In the genomic region with DNA sequence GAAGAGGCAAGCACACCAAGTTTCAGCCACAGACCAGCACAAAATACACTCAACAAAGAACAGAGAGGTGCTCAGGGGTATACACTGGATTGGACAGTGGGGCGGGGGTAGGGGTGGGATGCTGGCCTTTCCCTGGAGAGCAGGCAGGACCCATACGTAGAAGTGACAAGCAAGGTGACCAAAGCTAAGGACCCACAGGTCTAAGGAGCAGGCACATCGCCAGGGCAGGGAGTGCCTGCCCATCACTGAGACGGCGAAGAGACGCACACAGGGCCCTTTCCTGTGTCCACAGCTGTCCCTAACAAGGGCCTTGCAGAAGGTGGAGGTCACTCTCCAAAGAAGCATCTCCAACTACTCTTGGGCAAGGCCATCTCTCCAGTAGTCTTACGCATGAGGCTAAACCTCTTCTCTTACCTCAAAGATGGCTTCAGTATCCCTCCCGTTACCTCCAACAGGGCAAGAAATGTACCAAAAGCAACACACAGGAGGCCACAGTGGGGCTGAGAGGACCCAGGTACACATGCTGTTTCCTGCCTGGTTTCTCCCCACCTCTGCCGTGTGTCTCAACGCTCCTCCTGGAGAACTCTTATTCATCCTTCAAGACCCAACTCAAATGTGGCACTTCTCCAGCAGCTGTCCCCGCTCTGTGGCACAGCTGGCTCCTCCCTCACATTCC, we compare ENCODE assay signal across 13 cellular contexts. TPM values are rescaled to one million over a fixed set of nuclear protein-coding genes. Genes with fewer than 3 reads are reported as not detected.
DNase-seq lines count a peak whose midpoint lies in the region; ATAC-seq and TF ChIP-seq lines count a peak whose summit lies in the region.
"Had no signal": no experiment of that assay in that cellular context is flagged by ENCODE, and none has a peak within 500 bp of the region (broad histone marks: within the 10 kb centered on the region; RNA-seq: fewer than 3 reads in every experiment).

No MANE protein-coding gene starts in this region.

- TF ChIP-seq EP300 in SK-N-SH (IDR thresholded peaks at IDR 0.05; ENCODE audit: borderline replicate concordance in 1 of 2, low read depth in 1 of 2, low read length in 1 of 2) = no peak

- POLR2A ChIA-PET in SK-N-SH (lab: Yijun Ruan, JAX) = no interaction called here

- H2AFZ ChIP-seq in SK-N-SH (ENCODE audit: low read depth) (no peak overlapping the region), KMS-11 (ENCODE audit: low read depth) (no peak overlapping the region)

- no peak for TF ChIP-seq RAD21 in SK-N-SH (IDR thresholded peaks at IDR 0.05; ENCODE audit: low read length)

- no peaks in the 10 kb centered on the region for H3K9me3 ChIP-seq in SK-N-SH
- H3K9me3 ChIP-seq in effector memory CD4-positive, alpha-beta T cell (ENCODE audit: control insufficient read depth, low read length) = no peaks in the 10 kb centered on the region
- H3K9me3 ChIP-seq: thyroid gland had no signal

- H3F3A ChIP-seq in SK-N-SH (replicated peaks; ENCODE audit: insufficient read depth) = peaks cover 42% of the 10 kb centered on the region

- no peaks in the 10 kb centered on the region for H3K9me2 ChIP-seq in SK-N-SH

- no peaks in the 10 kb centered on the region for H3K27me3 ChIP-seq in SK-N-SH (ENCODE audit: insufficient read depth)
- no peaks in the 10 kb centered on the region for H3K27me3 ChIP-seq in KMS-11 (ENCODE audit: insufficient read depth, low read depth)
- H3K27me3 ChIP-seq in effector memory CD4-positive, alpha-beta T cell (replicated peaks; ENCODE audit: control insufficient read depth, insufficient read depth, low read length, poor library complexity, severe bottlenecking) = no peaks in the 10 kb centered on the region
- H3K27me3 ChIP-seq in rectal smooth muscle tissue (ENCODE audit: control insufficient read depth, insufficient read depth, low read length) = no peaks in the 10 kb centered on the region
- H3K27me3 ChIP-seq: thyroid gland had no signal

- in situ Hi-C loops in KBM-7 (cut with MboI; ENCODE audit: low pct_unique_long_range_greater_than_20kb, low sequenced_read_pairs) = no loop called here

- H3K9ac ChIP-seq in SK-N-SH (no peak overlapping the region), KMS-11 (no peak overlapping the region), rectal smooth muscle tissue (ENCODE audit: low read length) (no peak overlapping the region)

- ATAC-seq in SK-N-SH treated with all-trans-retinoic acid at 6 μM for 48 hours = no peak

- TF ChIP-seq CTCF in SK-N-SH (IDR thresholded peaks at IDR 0.05) (no peak), KMS-11 (conservative IDR thresholded peaks at IDR 0.05; ENCODE audit: low read depth, low read length) (no peak)

- H3K27ac ChIP-seq in SK-N-SH (ENCODE audit: low read depth in 2 of 2, low read length in 1 of 2) (no peak overlapping the region), KMS-11 (no peak overlapping the region; the same call in 1 of the 2 replicates), rectal smooth muscle tissue (ENCODE audit: low read depth, low read length) (peak overlapping the region; percentile 21)
- peak overlapping the region; percentile 50 for H3K27ac ChIP-seq in effector memory CD4-positive, alpha-beta T cell (ENCODE audit: insufficient read depth, low read length, poor library complexity, severe bottlenecking)

- H4K20me1 ChIP-seq in SK-N-SH (ENCODE audit: insufficient read depth) (peaks cover 99% of the 10 kb centered on the region), KMS-11 (ENCODE audit: insufficient read depth) (no peaks in the 10 kb centered on the region)

- no peak for DNase-seq in SK-N-SH
- no peak for DNase-seq in effector memory CD4-positive, alpha-beta T cell
- DNase-seq in NCI-H187 treated with DMSO at 0.1 percent for 48 hours (lab: John Stamatoyannopoulos, UW) = no peak
- no peak for DNase-seq in KBM-7
- no peak for DNase-seq in HPDE6-E6E7 (ENCODE audit: extremely low spot score)
- DNase-seq: 8988T; aorta; NCI-H2081 treated with DMSO at 0.1 percent for 48 hours; stimulated activated CD4-positive, alpha-beta T cell treated with anti-CD3 and anti-CD28 coated beads, Interleukin-4, amount 100 ng/mL, for 24 hours; thyroid gland had no signal

- WGBS in SK-N-SH (ENCODE audit: low lambda C conversion rate) = 98% methylated on average over 7 of the region's 11 CpGs

- H3K79me2 ChIP-seq in SK-N-SH (ENCODE audit: insufficient read depth) (peaks cover 97% of the 10 kb centered on the region), KMS-11 (ENCODE audit: insufficient read depth, low read depth) (peaks cover 87% of the 10 kb centered on the region)

- H3K4me3 ChIP-seq in SK-N-SH (ENCODE audit: low read depth in 2 of 2, low read length in 1 of 2) (no peak overlapping the region), KMS-11 (IDR thresholded peaks at IDR 0.05; ENCODE audit: insufficient read depth, low read depth, low read length) (no peak overlapping the region), rectal smooth muscle tissue (ENCODE audit: low read length) (no peak overlapping the region)
- no peak overlapping the region for H3K4me3 ChIP-seq in effector memory CD4-positive, alpha-beta T cell (ENCODE audit: insufficient read depth, low read depth, low read length, poor library complexity, severe bottlenecking)
- H3K4me3 ChIP-seq: thyroid gland had no signal

- H3K4me1 ChIP-seq in SK-N-SH (ENCODE audit: control insufficient read depth in 1 of 2, insufficient read depth in 2 of 2, low read depth in 1 of 2, low read length in 1 of 2) (peaks cover 27 to 35% of the 10 kb centered on the region in 2 experiments; a peak in 3 of 4 replicates), KMS-11 (ENCODE audit: low read depth, poor library complexity, severe bottlenecking) (peaks cover 95% of the 10 kb centered on the region), rectal smooth muscle tissue (ENCODE audit: control insufficient read depth, insufficient read depth, low read length) (peaks cover 91% of the 10 kb centered on the region)
- H3K4me1 ChIP-seq in effector memory CD4-positive, alpha-beta T cell (ENCODE audit: control insufficient read depth, insufficient read depth, low read length, poor library complexity, severe bottlenecking) = peaks cover 89% of the 10 kb centered on the region

- peaks cover 48 to 66% of the 10 kb centered on the region in 2 experiments for H3K36me3 ChIP-seq in SK-N-SH (replicated peaks in 1 of 2; ENCODE audit: control insufficient read depth in 1 of 2, insufficient read depth in 2 of 2, low read length in 1 of 2)
- no peaks in the 10 kb centered on the region for H3K36me3 ChIP-seq in KMS-11 (ENCODE audit: insufficient read depth)
- H3K36me3 ChIP-seq in effector memory CD4-positive, alpha-beta T cell (ENCODE audit: control insufficient read depth, insufficient read depth, low read length) = peaks cover 66% of the 10 kb centered on the region
- peaks cover 51% of the 10 kb centered on the region for H3K36me3 ChIP-seq in rectal smooth muscle tissue (ENCODE audit: control insufficient read depth, insufficient read depth, low read length)

- H3K4me2 ChIP-seq in SK-N-SH = no peak overlapping the region
- H3K4me2 ChIP-seq in KMS-11 = peak overlapping the region; percentile 13; the same call in 1 of the 2 replicates

- CTCF ChIA-PET in SK-N-SH (lab: Yijun Ruan, JAX) = no interaction called here

TF ChIP-seq in SK-N-SH treated with all-trans-retinoic acid at 6 μM for 48 hours, 23 proteins besides CTCF, POLR2A, EP300 and RAD21:
- peak; percentile 96 for TF ChIP-seq ZFP3 (CRISPR knock-in tag; IDR thresholded peaks at IDR 0.05)
- TF ChIP-seq, protein P1, sequence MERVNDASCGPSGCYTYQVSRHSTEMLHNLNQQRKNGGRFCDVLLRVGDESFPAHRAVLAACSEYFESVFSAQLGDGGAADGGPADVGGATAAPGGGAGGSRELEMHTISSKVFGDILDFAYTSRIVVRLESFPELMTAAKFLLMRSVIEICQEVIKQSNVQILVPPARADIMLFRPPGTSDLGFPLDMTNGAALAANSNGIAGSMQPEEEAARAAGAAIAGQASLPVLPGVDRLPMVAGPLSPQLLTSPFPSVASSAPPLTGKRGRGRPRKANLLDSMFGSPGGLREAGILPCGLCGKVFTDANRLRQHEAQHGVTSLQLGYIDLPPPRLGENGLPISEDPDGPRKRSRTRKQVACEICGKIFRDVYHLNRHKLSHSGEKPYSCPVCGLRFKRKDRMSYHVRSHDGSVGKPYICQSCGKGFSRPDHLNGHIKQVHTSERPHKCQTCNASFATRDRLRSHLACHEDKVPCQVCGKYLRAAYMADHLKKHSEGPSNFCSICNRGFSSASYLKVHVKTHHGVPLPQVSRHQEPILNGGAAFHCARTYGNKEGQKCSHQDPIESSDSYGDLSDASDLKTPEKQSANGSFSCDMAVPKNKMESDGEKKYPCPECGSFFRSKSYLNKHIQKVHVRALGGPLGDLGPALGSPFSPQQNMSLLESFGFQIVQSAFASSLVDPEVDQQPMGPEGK (CRISPR knock-in tag; IDR thresholded peaks at IDR 0.05; ENCODE audit: borderline replicate concordance) = no peak
TF ChIP-seq in SK-N-SH treated with all-trans-retinoic acid at 6 μM for 48 hours: peak in this region for 1.

TF ChIP-seq in SK-N-SH, 30 proteins besides CTCF, POLR2A, EP300 and RAD21 (continues in another document):
- TF ChIP-seq GABPA (IDR thresholded peaks at IDR 0.05; ENCODE audit: low read depth) = no peak
- TF ChIP-seq SIN3A (IDR thresholded peaks at IDR 0.05; ENCODE audit: borderline replicate concordance, low read depth, low read length) = no peak
- TF ChIP-seq TCF12 (IDR thresholded peaks at IDR 0.05) = no peak
- no peak for TF ChIP-seq RCOR1 (IDR thresholded peaks at IDR 0.05; ENCODE audit: low read length)
- TF ChIP-seq MEF2A (IDR thresholded peaks at IDR 0.05; ENCODE audit: borderline replicate concordance, low read depth) = no peak
- TF ChIP-seq, protein P2, sequence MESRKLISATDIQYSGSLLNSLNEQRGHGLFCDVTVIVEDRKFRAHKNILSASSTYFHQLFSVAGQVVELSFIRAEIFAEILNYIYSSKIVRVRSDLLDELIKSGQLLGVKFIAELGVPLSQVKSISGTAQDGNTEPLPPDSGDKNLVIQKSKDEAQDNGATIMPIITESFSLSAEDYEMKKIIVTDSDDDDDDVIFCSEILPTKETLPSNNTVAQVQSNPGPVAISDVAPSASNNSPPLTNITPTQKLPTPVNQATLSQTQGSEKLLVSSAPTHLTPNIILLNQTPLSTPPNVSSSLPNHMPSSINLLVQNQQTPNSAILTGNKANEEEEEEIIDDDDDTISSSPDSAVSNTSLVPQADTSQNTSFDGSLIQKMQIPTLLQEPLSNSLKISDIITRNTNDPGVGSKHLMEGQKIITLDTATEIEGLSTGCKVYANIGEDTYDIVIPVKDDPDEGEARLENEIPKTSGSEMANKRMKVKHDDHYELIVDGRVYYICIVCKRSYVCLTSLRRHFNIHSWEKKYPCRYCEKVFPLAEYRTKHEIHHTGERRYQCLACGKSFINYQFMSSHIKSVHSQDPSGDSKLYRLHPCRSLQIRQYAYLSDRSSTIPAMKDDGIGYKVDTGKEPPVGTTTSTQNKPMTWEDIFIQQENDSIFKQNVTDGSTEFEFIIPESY (IDR thresholded peaks at IDR 0.05; ENCODE audit: borderline replicate concordance, low read depth) = no peak
- TF ChIP-seq FOSL2 (IDR thresholded peaks at IDR 0.05; ENCODE audit: borderline replicate concordance, low read depth) = no peak
- no peak for TF ChIP-seq YY1 (IDR thresholded peaks at IDR 0.05; ENCODE audit: low read depth)
- no peak for TF ChIP-seq ELF1 (IDR thresholded peaks at IDR 0.05)

RNA-seq across cellular contexts. Expression of a gene that starts 6.5 kb away (rescaled TPM):
- 287 and 310 TPM in 2 replicates for polyA plus RNA-seq in SK-N-SH (2012; rRNA removed)
- 240 and 255 TPM in 2 replicates for polyA plus RNA-seq in SK-N-SH (2012; cell fraction: cytosol; rRNA removed)
- 297 and 306 TPM in 2 replicates for polyA plus RNA-seq in SK-N-SH (2012; cell fraction: nucleus; rRNA removed)

Comparison
In these comparisons a context has a peak if more than half of its experiments do, and no peak if none do; other contexts are left out.
1. H3K27ac ChIP-seq: peak in effector memory CD4-positive, alpha-beta T cell (single experiment) and rectal smooth muscle tissue (single experiment); none in SK-N-SH (0 of 2) and KMS-11 (single experiment).